ENCODE assay signal across 14 cellular contexts in genomic region chrX:10795721-10796120, GRCh38.
"Had no signal": no experiment of that assay in that cellular context is flagged by ENCODE, and none has a peak within 500 bp of the region (broad histone marks: within the 10 kb centered on the region; RNA-seq: fewer than 3 reads in every experiment).

No MANE protein-coding gene starts in this region.

- H3K27me3 ChIP-seq: body of pancreas, thyroid gland had no signal

- H3K9me3 ChIP-seq: body of pancreas, lower lobe of right lung, thyroid gland had no signal

- H3K27ac ChIP-seq: body of pancreas, lower lobe of right lung had no signal

- H3K4me3 ChIP-seq: body of pancreas, lower lobe of right lung, thyroid gland had no signal

- H3K36me3 ChIP-seq: lower lobe of right lung, thyroid gland had no signal

- DNase-seq: activated CD4-positive, alpha-beta T cell treated with anti-CD3 and anti-CD28 coated beads for 48 hours; activated CD8-positive, alpha-beta memory T cell treated with anti-CD3 and anti-CD28 coated beads, Interleukin-2, amount 50 U/mL, for 48 hours; activated CD8-positive, alpha-beta T cell treated with anti-CD3 and anti-CD28 coated beads, Interleukin-2, amount 10 ng/mL, durations not matched to agents 7 days and 5 days; activated naive CD4-positive, alpha-beta T cell treated with Interleukin-2 at 50 U/mL for 16 hours; activated naive CD8-positive, alpha-beta T cell treated with anti-CD3 and anti-CD28 coated beads, Interleukin-2, amount 50 U/mL, for 24 hours; body of pancreas; effector memory CD4-positive, alpha-beta T cell; hypothalamus; lower lobe of right lung; naive thymus-derived CD8-positive, alpha-beta T cell; nucleus accumbens; T-helper 1 cell; thyroid gland had no signal

- H3K4me1 ChIP-seq: lower lobe of right lung, thyroid gland had no signal

- ATAC-seq: activated CD8-positive, alpha-beta T cell treated with anti-CD3 and anti-CD28 coated beads, Interleukin-2, amount 10 ng/mL, durations not matched to agents 7 days and 5 days; activated naive CD8-positive, alpha-beta T cell treated with anti-CD3 and anti-CD28 coated beads, Interleukin-2, amount 50 U/mL, for 24 hours; body of pancreas; lower lobe of right lung; naive thymus-derived CD8-positive, alpha-beta T cell; WTC11 had no signal
